ENCODE assay signal across 28 cellular contexts in genomic region chr2:20157606-20157970, GRCh38.
A peak's percentile ranks its signal among the peaks of the same experiment; 100 is the strongest.
DNase-seq lines count a peak whose midpoint lies in the region; ATAC-seq and TF ChIP-seq lines count a peak whose summit lies in the region.
"Had no signal": no experiment of that assay in that cellular context is flagged by ENCODE, and none has a peak within 500 bp of the region (broad histone marks: within the 10 kb centered on the region; RNA-seq: fewer than 3 reads in every experiment).

No MANE protein-coding gene starts in this region.

- peak; percentile 6 for ATAC-seq in GM21526 (IDR thresholded peaks at IDR 0.05; ENCODE audit: low FRiP score, unreplicated experiment)
- ATAC-seq in HG02870 (IDR thresholded peaks at IDR 0.05; ENCODE audit: unreplicated experiment), result no peak
- no peak for ATAC-seq in activated CD8-positive, alpha-beta T cell treated with anti-CD3 and anti-CD28 coated beads, Interleukin-2, amount 10 ng/mL, durations not matched to agents 7 days and 5 days
- ATAC-seq: gastrocnemius medialis; left ventricle myocardium superior; naive thymus-derived CD4-positive, alpha-beta T cell; psoas muscle had no signal

- no peak overlapping the region for H3K4me3 Mint-ChIP-seq in activated CD8-positive, alpha-beta T cell treated with anti-CD3 and anti-CD28 coated beads, Interleukin-2, amount 10 ng/mL, durations not matched to agents 7 days and 5 days
- H3K4me3 Mint-ChIP-seq: activated naive CD4-positive, alpha-beta T cell treated with anti-CD3 and anti-CD28 coated beads for 36 hours; activated T-helper 1 cell treated with anti-CD3 and anti-CD28 coated beads, Interleukin-12 subunit alpha, Interleukin-12 subunit beta, Interleukin-2, Interleukin-4 antibody, amounts not matched to agents 30 ng/mL and 10 ng/mL and 1 ng/mL, durations not matched to agents 14 hours and 24 hours and 36 hours; naive thymus-derived CD4-positive, alpha-beta T cell had no signal

- H3K27me3 ChIP-seq in KMS-11 (ENCODE audit: insufficient read depth, low read depth), result no peaks in the 10 kb centered on the region
- peaks cover 0 to 6% (median 0%) of the 10 kb centered on the region in 3 experiments for H3K27me3 ChIP-seq in neuronal stem cell (ENCODE audit: control insufficient read depth in 3 of 3, insufficient read depth in 3 of 3, low read depth in 1 of 3, low read length in 3 of 3)
- H3K27me3 ChIP-seq: cardiac muscle cell, esophagus muscularis mucosa, gastrocnemius medialis, SJSA1, suprapubic skin had no signal

- H3K79me1 ChIP-seq in neuronal stem cell (ENCODE audit: low read depth, low read length), result no peaks in the 10 kb centered on the region

- H2BK12ac ChIP-seq in neuronal stem cell (ENCODE audit: low read length), result no peak overlapping the region

- H3K18ac ChIP-seq in neuronal stem cell (ENCODE audit: low read length), result no peak overlapping the region

- POLR2A ChIA-PET in activated CD8-positive, alpha-beta T cell treated with anti-CD3 and anti-CD28 coated beads, Interleukin-2, amount 10 ng/mL, durations not matched to agents 7 days and 5 days (lab: Charles Lee), result no interaction called here

- H3K4ac ChIP-seq in neuronal stem cell (ENCODE audit: low read length), result no peak overlapping the region

- peaks cover 0 to 3% of the 10 kb centered on the region in 2 donors for H3K9me3 ChIP-seq in neuronal stem cell (replicated peaks in 1 of 2; ENCODE audit: control insufficient read depth in 2 of 2, insufficient read depth in 1 of 2, low read depth in 1 of 2, low read length in 2 of 2)
- H3K9me3 ChIP-seq: Caco-2, esophagus muscularis mucosa, gastrocnemius medialis, psoas muscle, SJSA1, suprapubic skin had no signal

- H2BK15ac ChIP-seq in neuronal stem cell (ENCODE audit: low read length), result no peak overlapping the region

- H2AFZ ChIP-seq in KMS-11 (ENCODE audit: low read depth), result peak overlapping the region; percentile 21; the same call in 1 of the 2 replicates
- peak overlapping the region; percentile 46 for H2AFZ ChIP-seq in neuronal stem cell (ENCODE audit: low read length)

- no peak overlapping the region for H3K27ac ChIP-seq in KMS-11
- no peak overlapping the region for H3K27ac ChIP-seq in neuronal stem cell (replicated peaks; ENCODE audit: low read length)
- H3K27ac ChIP-seq: C4-2B, cardiac muscle cell, esophagus muscularis mucosa, gastrocnemius medialis, psoas muscle, SJSA1, suprapubic skin had no signal

- in situ Hi-C loops in astrocyte of the spinal cord (cut with HindIII; ENCODE audit: low sequenced_read_pairs), result no loop called here

- H3K23ac ChIP-seq in neuronal stem cell (ENCODE audit: low read depth, low read length, poor library complexity), result no peak overlapping the region

- no peaks in the 10 kb centered on the region for H3K79me2 ChIP-seq in KMS-11 (ENCODE audit: insufficient read depth, low read depth)

- no peak overlapping the region for H2AK5ac ChIP-seq in neuronal stem cell (ENCODE audit: low read depth, low read length)

- no peaks in the 10 kb centered on the region for H3K9me3 Mint-ChIP-seq in activated CD8-positive, alpha-beta T cell treated with anti-CD3 and anti-CD28 coated beads, Interleukin-2, amount 10 ng/mL, durations not matched to agents 7 days and 5 days (ENCODE audit: insufficient read depth)
- H3K9me3 Mint-ChIP-seq: activated T-helper 1 cell treated with anti-CD3 and anti-CD28 coated beads, Interleukin-12 subunit alpha, Interleukin-12 subunit beta, Interleukin-2, Interleukin-4 antibody, amounts not matched to agents 30 ng/mL and 10 ng/mL and 1 ng/mL, durations not matched to agents 14 hours and 24 hours and 36 hours had no signal

- H3K4me1 Mint-ChIP-seq in activated CD8-positive, alpha-beta T cell treated with anti-CD3 and anti-CD28 coated beads, Interleukin-2, amount 10 ng/mL, durations not matched to agents 7 days and 5 days (ENCODE audit: low read depth), result no peaks in the 10 kb centered on the region
- H3K4me1 Mint-ChIP-seq: naive thymus-derived CD4-positive, alpha-beta T cell had no signal

- no peak overlapping the region for H2BK5ac ChIP-seq in neuronal stem cell (ENCODE audit: low read length)

- no CpG with 5 or more reads among the region's 2 CpGs for whole genome bisulfite sequencing in neuronal stem cell (ENCODE audit: extremely low coverage in 2 of 2, insufficient read length in 2 of 2, insufficient replicate concordance in 1 of 2), 2 donors

- no peak overlapping the region for H3K14ac ChIP-seq in neuronal stem cell (ENCODE audit: low read length)

- no peak overlapping the region for H3K9ac ChIP-seq in KMS-11
- H3K9ac ChIP-seq in neuronal stem cell (ENCODE audit: low read depth, low read length, poor library complexity), result no peak overlapping the region

- H4K91ac ChIP-seq in neuronal stem cell (ENCODE audit: low read depth, low read length, poor library complexity), result no peak overlapping the region

- H4K20me1 ChIP-seq in KMS-11 (ENCODE audit: insufficient read depth), result no peaks in the 10 kb centered on the region

- DNase-seq in astrocyte of the spinal cord (ENCODE audit: low read depth, low spot score), result peak; percentile 40
- DNase-seq in neuronal stem cell (ENCODE audit: low spot score), result no peak
- DNase-seq in globus pallidus (ENCODE audit: low spot score), result no peak
- DNase-seq in activated CD8-positive, alpha-beta T cell treated with anti-CD3 and anti-CD28 coated beads, Interleukin-2, amount 10 ng/mL, durations not matched to agents 7 days and 5 days, result no peak
- no peak for DNase-seq in DMS114 treated with DMSO at 0.1 percent for 48 hours (lab: John Stamatoyannopoulos, UW; ENCODE audit: unreplicated experiment)
- DNase-seq: activated CD4-positive, alpha-beta T cell treated with anti-CD3 and anti-CD28 coated beads, Interleukin-2, amount 50 U/mL, for 4 hours; activated CD8-positive, alpha-beta memory T cell treated with anti-CD3 and anti-CD28 coated beads, Interleukin-2, amount 50 U/mL, for 4 hours; activated naive CD4-positive, alpha-beta T cell treated with anti-CD3 and anti-CD28 coated beads for 36 hours; amniotic stem cell; Caco-2; gastrocnemius medialis; H7; left ventricle myocardium superior; naive thymus-derived CD4-positive, alpha-beta T cell; NCI-H187; nucleus accumbens; psoas muscle; stimulated activated naive CD4-positive, alpha-beta T cell; T-helper 1 cell had no signal

- no peak overlapping the region for H3K4me3 ChIP-seq in KMS-11 (IDR thresholded peaks at IDR 0.05; ENCODE audit: insufficient read depth, low read depth, low read length)
- H3K4me3 ChIP-seq in astrocyte of the spinal cord (ENCODE audit: low read depth, low read length), result no peak overlapping the region
- H3K4me3 ChIP-seq in neuronal stem cell (ENCODE audit: low read length in 2 of 2), result no peak overlapping the region
- H3K4me3 ChIP-seq: cardiac muscle cell, esophagus muscularis mucosa, gastrocnemius medialis, psoas muscle, SJSA1, suprapubic skin had no signal

- peaks cover 22% of the 10 kb centered on the region for H3K4me1 ChIP-seq in KMS-11 (ENCODE audit: low read depth, poor library complexity, severe bottlenecking)
- peaks cover 2 to 8% of the 10 kb centered on the region in 2 donors for H3K4me1 ChIP-seq in neuronal stem cell (ENCODE audit: control insufficient read depth in 2 of 2, insufficient read depth in 1 of 2, low read depth in 1 of 2, low read length in 2 of 2)
- H3K4me1 ChIP-seq: esophagus muscularis mucosa, gastrocnemius medialis, psoas muscle had no signal

- H3K27me3 Mint-ChIP-seq in activated CD8-positive, alpha-beta T cell treated with anti-CD3 and anti-CD28 coated beads, Interleukin-2, amount 10 ng/mL, durations not matched to agents 7 days and 5 days (ENCODE audit: low read depth), result peaks cover 36% of the 10 kb centered on the region

- no peak overlapping the region for H4K8ac ChIP-seq in neuronal stem cell (ENCODE audit: low read depth, low read length)

- H3K36me3 Mint-ChIP-seq in activated CD8-positive, alpha-beta T cell treated with anti-CD3 and anti-CD28 coated beads, Interleukin-2, amount 10 ng/mL, durations not matched to agents 7 days and 5 days (ENCODE audit: low read depth), result no peaks in the 10 kb centered on the region
- H3K36me3 Mint-ChIP-seq: naive thymus-derived CD4-positive, alpha-beta T cell had no signal

- TF ChIP-seq CTCF in KMS-11 (conservative IDR thresholded peaks at IDR 0.05; ENCODE audit: low read depth, low read length) (no peak), astrocyte of the spinal cord (IDR thresholded peaks at IDR 0.05; ENCODE audit: low read depth, low read length) (no peak)

- no peak overlapping the region for H3K27ac Mint-ChIP-seq in activated CD8-positive, alpha-beta T cell treated with anti-CD3 and anti-CD28 coated beads, Interleukin-2, amount 10 ng/mL, durations not matched to agents 7 days and 5 days
- H3K27ac Mint-ChIP-seq: activated naive CD4-positive, alpha-beta T cell treated with anti-CD3 and anti-CD28 coated beads for 36 hours; activated T-helper 1 cell treated with anti-CD3 and anti-CD28 coated beads, Interleukin-12 subunit alpha, Interleukin-12 subunit beta, Interleukin-2, Interleukin-4 antibody, amounts not matched to agents 30 ng/mL and 10 ng/mL and 1 ng/mL, durations not matched to agents 14 hours and 24 hours and 36 hours; naive thymus-derived CD4-positive, alpha-beta T cell had no signal

- CTCF ChIA-PET in activated CD8-positive, alpha-beta T cell treated with anti-CD3 and anti-CD28 coated beads, Interleukin-2, amount 10 ng/mL, durations not matched to agents 7 days and 5 days (lab: Charles Lee), result no interaction called here

- no peak overlapping the region for H2BK120ac ChIP-seq in neuronal stem cell (ENCODE audit: low read depth, low read length)

- H3K36me3 ChIP-seq in KMS-11 (ENCODE audit: insufficient read depth) (no peaks in the 10 kb centered on the region), neuronal stem cell (replicated peaks in 1 of 2; ENCODE audit: control insufficient read depth in 2 of 2, insufficient read depth in 2 of 2, low read length in 2 of 2) (no peaks in the 10 kb centered on the region)
- H3K36me3 ChIP-seq: cardiac muscle cell, esophagus muscularis mucosa, gastrocnemius medialis, SJSA1, suprapubic skin had no signal

- H3K4me2 ChIP-seq in KMS-11, result peak overlapping the region; percentile 55; the same call in 1 of the 2 replicates
- no peak overlapping the region for H3K4me2 ChIP-seq in neuronal stem cell (ENCODE audit: insufficient read depth, low read length, poor library complexity, severe bottlenecking)
